ENCODE assay signal across 7 cellular contexts in the genomic region with DNA sequence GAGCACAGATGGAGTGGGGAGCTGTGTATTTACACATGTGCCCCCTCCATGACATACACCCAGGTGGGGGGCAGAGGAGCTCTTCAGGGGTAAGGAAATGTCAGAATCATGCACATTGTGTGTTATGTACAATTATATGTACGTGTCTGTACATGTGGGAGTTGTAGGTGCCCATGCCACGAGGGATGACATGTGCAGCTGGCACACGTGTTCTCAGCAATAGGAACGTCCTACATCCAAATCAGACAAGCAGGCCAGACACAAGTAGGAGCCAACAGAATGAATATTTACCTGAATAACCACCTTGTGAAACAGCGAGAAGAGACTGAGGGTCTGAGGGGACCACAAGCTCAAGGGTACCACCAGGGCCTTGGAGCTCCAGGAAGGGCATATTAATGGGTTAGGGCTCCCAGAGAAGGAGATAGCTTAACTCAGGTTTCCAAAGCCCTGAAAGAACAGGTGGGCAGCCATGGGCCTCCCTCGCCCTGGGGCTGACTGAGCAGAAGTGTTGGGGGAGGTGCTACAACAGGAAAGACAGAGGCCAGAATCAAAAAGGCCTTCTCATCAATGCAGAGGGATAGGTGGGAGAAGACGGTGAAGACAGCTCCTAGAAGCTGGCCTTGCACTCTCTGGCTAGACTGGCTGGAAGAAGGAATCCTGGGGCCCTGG. TPM values are rescaled to one million over a fixed set of nuclear protein-coding genes. Genes with fewer than 3 reads are reported as not detected.
DNase-seq lines count a peak whose midpoint lies in the region; TF ChIP-seq lines count a peak whose summit lies in the region.

No MANE protein-coding gene starts in this region.

- peak overlapping the region in 1 of 3 donors; percentile 55 for H3K9ac ChIP-seq in skeletal muscle tissue (ENCODE audit: low read depth in 1 of 3, low read length in 3 of 3)

- no peak for TF ChIP-seq POLR2A in esophagus squamous epithelium (IDR thresholded peaks at IDR 0.05)

- peaks cover 0 to 30% (median 0%) of the 10 kb centered on the region in 4 donors for H3K27me3 ChIP-seq in esophagus squamous epithelium
- H3K27me3 ChIP-seq in skeletal muscle tissue (ENCODE audit: control insufficient read depth in 3 of 3, insufficient read depth in 3 of 3, low read length in 3 of 3): no peaks in the 10 kb centered on the region

- H3K9me3 ChIP-seq in esophagus squamous epithelium (no peaks in the 10 kb centered on the region), skeletal muscle tissue (ENCODE audit: control insufficient read depth in 3 of 3, low read length in 3 of 3) (no peaks in the 10 kb centered on the region)

- H3K27ac Mint-ChIP-seq in Calu3 (ENCODE audit: unreplicated experiment): peak overlapping the region; percentile 62

- 30 to 45% methylated on average over 5 to 7 of the region's 7 CpGs for WGBS in esophagus squamous epithelium, 2 donors

- no peak for DNase-seq in Calu3
- DNase-seq in esophagus squamous epithelium (lab: John Stamatoyannopoulos, UW): no peak
- DNase-seq in RKO (ENCODE audit: low spot score): no peak
- DNase-seq in stimulated activated CD4-positive, alpha-beta T cell treated with anti-CD3 and anti-CD28 coated beads, Interleukin-15, amount 100 ng/mL, for 24 hours: no peak
- no peak for DNase-seq in NCI-H1694 treated with DMSO at 0.1 percent for 48 hours (lab: John Stamatoyannopoulos, UW)

- H3K9me3 Mint-ChIP-seq in Calu3 (ENCODE audit: low read depth, unreplicated experiment): no peaks in the 10 kb centered on the region

- H3K36me3 Mint-ChIP-seq in Calu3 (ENCODE audit: insufficient read depth, unreplicated experiment): peaks cover 5% of the 10 kb centered on the region

- peak overlapping the region; percentile 44 to 92 (median 86) for H3K27ac ChIP-seq in esophagus squamous epithelium
- peak overlapping the region; percentile 72 for H3K27ac ChIP-seq in skeletal muscle tissue (ENCODE audit: low read depth, low read length)

- no peak for TF ChIP-seq CTCF in Calu3 (IDR thresholded peaks at IDR 0.05; ENCODE audit: unreplicated experiment)
- TF ChIP-seq CTCF in esophagus squamous epithelium (IDR thresholded peaks at IDR 0.05): no peak

- H3K27me3 Mint-ChIP-seq in Calu3 (ENCODE audit: unreplicated experiment): peaks cover 27% of the 10 kb centered on the region

- H3K4me1 Mint-ChIP-seq in Calu3 (ENCODE audit: low read depth, unreplicated experiment): peaks cover 35% of the 10 kb centered on the region

- intact Hi-C loops in Calu3 (cut with micrococcal nuclease; ENCODE audit: unreplicated experiment): no loop called here
- intact Hi-C loops in esophagus squamous epithelium (cut with DNase I): no loop called here

- H3K4me1 ChIP-seq in esophagus squamous epithelium (peaks cover 49 to 83% (median 66%) of the 10 kb centered on the region in 3 donors), skeletal muscle tissue (ENCODE audit: control insufficient read depth in 3 of 3, insufficient read depth in 3 of 3, low read length in 3 of 3) (peaks cover 38 to 52% (median 50%) of the 10 kb centered on the region in 3 donors)

- H3K4me3 ChIP-seq in esophagus squamous epithelium (no peak overlapping the region), skeletal muscle tissue (ENCODE audit: low read length in 3 of 3) (peak overlapping the region in 1 of 3 donors; percentile 22)

- H3K36me3 ChIP-seq in esophagus squamous epithelium: peaks cover 0 to 30% (median 0%) of the 10 kb centered on the region in 3 donors
- H3K36me3 ChIP-seq in skeletal muscle tissue (ENCODE audit: control insufficient read depth in 3 of 3, insufficient read depth in 3 of 3, low read length in 3 of 3): peaks cover 0 to 12% (median 0%) of the 10 kb centered on the region in 3 donors

- H3K4me3 Mint-ChIP-seq in Calu3 (ENCODE audit: low read depth, unreplicated experiment): no peak overlapping the region

- CTCF ChIA-PET in Calu3 (lab: Charles Lee): interaction anchor here (0.8 to 1.4 kb wide), 2 partner anchors 12 to 31 kb away, joined by 3 to 4 read pairs; no protein-coding TSS in a partner anchor

- BruUV-seq in Calu3 (replicated peaks; lab: Mats Ljungman, UMichigan): no TSS peak

TF ChIP-seq in PFSK-1, 5 proteins besides CTCF, POLR2A, EP300 and RAD21:
- TF ChIP-seq POLR2AphosphoS5 (IDR thresholded peaks at IDR 0.05; ENCODE audit: low read depth, low read length): no peak
- TF ChIP-seq SIN3A (IDR thresholded peaks at IDR 0.05; ENCODE audit: borderline replicate concordance, insufficient read depth, low read length): no peak
- TF ChIP-seq TAF1 (IDR thresholded peaks at IDR 0.05; ENCODE audit: borderline replicate concordance, insufficient read depth, low read length): peak; percentile 48; the same call in 1 of the 2 replicates
TF ChIP-seq in PFSK-1: peak in this region for 1.

RNA-seq across cellular contexts. Expression of a gene that starts 3.2 kb away (rescaled TPM):
- total RNA-seq in Calu3 (2022) (3.8 and 9.2 TPM in 2 replicates), esophagus squamous epithelium (10 to 100 TPM in 2 of 4 donors, 1 to 10 TPM in 2; 8.8 to 35.5 (median 16.4) TPM), skeletal muscle tissue (91.9 TPM)
- polyA plus RNA-seq in PFSK-1 (2012; ENCODE audit: insufficient read length, low read depth): 160 TPM

RNA-seq across cellular contexts. Expression of a gene that starts 55.9 kb away (rescaled TPM):
- 61.5 and 65.2 TPM in 2 replicates for total RNA-seq in Calu3 (2022)
- polyA plus RNA-seq in PFSK-1 (2012; ENCODE audit: insufficient read length, low read depth): 67.7 TPM
- 10 to 100 TPM; 59.1 to 69.8 (median 63.6) TPM for total RNA-seq in esophagus squamous epithelium
- 44.9 TPM for total RNA-seq in skeletal muscle tissue
